In the genomic region with DNA sequence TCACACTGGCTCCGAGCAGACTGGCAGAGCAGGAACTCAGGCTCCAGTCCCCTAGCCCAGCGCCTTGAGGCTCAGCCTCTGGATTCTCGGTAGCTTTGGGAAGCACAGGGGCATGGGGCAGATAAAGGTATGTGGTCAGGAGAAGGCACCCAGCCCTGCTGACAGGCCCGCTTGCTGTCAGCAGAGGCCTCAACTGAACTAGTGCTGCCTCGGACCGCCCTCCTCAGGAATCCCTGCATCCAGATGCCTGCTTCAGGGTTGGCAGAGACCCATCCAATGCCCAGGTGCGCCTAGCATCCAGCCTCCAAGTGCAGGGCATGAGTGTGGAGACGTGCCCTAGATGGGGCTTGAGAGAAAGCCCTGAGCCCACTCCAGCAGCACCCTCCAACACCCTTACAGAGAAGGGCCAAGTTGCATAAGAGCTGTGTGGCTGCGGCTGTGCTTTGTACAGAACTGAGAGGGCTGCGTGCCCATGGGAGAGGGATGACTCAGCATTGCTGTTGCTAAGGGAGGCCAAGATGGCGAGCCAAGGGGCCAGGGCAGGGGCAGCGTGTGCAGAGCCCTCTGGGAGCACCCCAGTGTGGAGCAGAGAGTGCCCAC, we compare ENCODE assay signal across 9 cellular contexts.
DNase-seq lines count a peak whose midpoint lies in the region; ATAC-seq and TF ChIP-seq lines count a peak whose summit lies in the region.
"Had no signal": no experiment of that assay in that cellular context is flagged by ENCODE, and none has a peak within 500 bp of the region (broad histone marks: within the 10 kb centered on the region; RNA-seq: fewer than 3 reads in every experiment).

No MANE protein-coding gene starts in this region.

- ATAC-seq in GM18520 (IDR thresholded peaks at IDR 0.05; ENCODE audit: unreplicated experiment) (no peak), GM19395 (IDR thresholded peaks at IDR 0.05; ENCODE audit: unreplicated experiment) (no peak)

- no peak overlapping the region for H3K4me3 Mint-ChIP-seq in T-helper 2 cell treated with Interferon-gamma antibody and Interleukin-4, amounts not matched to agents 5 μg/mL and 100 μg/mL, for 36 hours
- H3K4me3 Mint-ChIP-seq: mesothelial cell of epicardium had no signal

- peak overlapping the region in 4 of 59 donors; percentile 11 to 29 (median 16) for H3K27ac ChIP-seq in dorsolateral prefrontal cortex
- peak overlapping the region; percentile 43 for H3K27ac ChIP-seq in muscle layer of colon (ENCODE audit: low read depth, low read length)

- no peaks in the 10 kb centered on the region for H3K36me3 ChIP-seq in muscle layer of colon (ENCODE audit: insufficient read depth, low read length)

- DNase-seq in Ammon's horn (ENCODE audit: low spot score) (peak; percentile 78), NCI-H460 (ENCODE audit: extremely low read depth, low read depth) (peak; percentile 28), dorsolateral prefrontal cortex (peak in 7 of 10 donors; percentile 33 to 64 (median 53)), cerebellum (ENCODE audit: low spot score) (no peak)
- no peak for DNase-seq in T-helper 2 cell treated with Interferon-gamma antibody and Interleukin-4, amounts not matched to agents 5 μg/mL and 100 μg/mL, for 36 hours (ENCODE audit: low spot score)

- H3K4me3 ChIP-seq in dorsolateral prefrontal cortex (no peak overlapping the region), muscle layer of colon (ENCODE audit: low read depth in 1 of 2, low read length in 2 of 2) (no peak overlapping the region)

- no peaks in the 10 kb centered on the region for H3K4me1 Mint-ChIP-seq in T-helper 2 cell treated with Interferon-gamma antibody and Interleukin-4, amounts not matched to agents 5 μg/mL and 100 μg/mL, for 36 hours (ENCODE audit: low read depth)

- no peaks in the 10 kb centered on the region for H3K9me3 Mint-ChIP-seq in T-helper 2 cell treated with Interferon-gamma antibody and Interleukin-4, amounts not matched to agents 5 μg/mL and 100 μg/mL, for 36 hours

- peaks cover 4% of the 10 kb centered on the region for H3K27me3 Mint-ChIP-seq in T-helper 2 cell treated with Interferon-gamma antibody and Interleukin-4, amounts not matched to agents 5 μg/mL and 100 μg/mL, for 36 hours (ENCODE audit: low read depth)

- H3K9me3 ChIP-seq in muscle layer of colon (ENCODE audit: low read length): no peaks in the 10 kb centered on the region

- no peak for TF ChIP-seq CTCF in dorsolateral prefrontal cortex (IDR thresholded peaks at IDR 0.05 in 54 of 56, conservative IDR thresholded peaks at IDR 0.05 in 2 of 56; ENCODE audit: low read depth in 1 of 56, partially characterized antibody in 56 of 56)

- peaks cover 35% of the 10 kb centered on the region for H3K4me1 ChIP-seq in muscle layer of colon (ENCODE audit: insufficient read depth, low read length)

- H3K9ac ChIP-seq in muscle layer of colon (ENCODE audit: low read length): no peak overlapping the region

- H3K27me3 ChIP-seq in dorsolateral prefrontal cortex (peaks cover 0 to 3% (median 0%) of the 10 kb centered on the region in 45 donors), muscle layer of colon (ENCODE audit: control insufficient read depth in 1 of 2, insufficient read depth in 2 of 2, low read length in 2 of 2) (no peaks in the 10 kb centered on the region)

- no peak overlapping the region for H3K27ac Mint-ChIP-seq in T-helper 2 cell treated with Interferon-gamma antibody and Interleukin-4, amounts not matched to agents 5 μg/mL and 100 μg/mL, for 36 hours
- H3K27ac Mint-ChIP-seq: mesothelial cell of epicardium had no signal

- intact Hi-C loops in dorsolateral prefrontal cortex (cut with DNase I): no loop called here

- H3K36me3 Mint-ChIP-seq in T-helper 2 cell treated with Interferon-gamma antibody and Interleukin-4, amounts not matched to agents 5 μg/mL and 100 μg/mL, for 36 hours (ENCODE audit: low read depth): no peaks in the 10 kb centered on the region
- H3K36me3 Mint-ChIP-seq: mesothelial cell of epicardium had no signal

Comparison
In these comparisons a context has a peak if more than half of its experiments do, and no peak if none do; other contexts are left out.
1. DNase-seq: peak in Ammon's horn (single experiment), NCI-H460 (single experiment) and dorsolateral prefrontal cortex (7 of 10); none in T-helper 2 cell treated with Interferon-gamma antibody and Interleukin-4, amounts not matched to agents 5 μg/mL and 100 μg/mL, for 36 hours (single experiment) and cerebellum (single experiment).